In genomic region chr1:41917051-41917530, GRCh38 we compare ENCODE assay signal across 8 cellular contexts. TPM values are rescaled to one million over a fixed set of nuclear protein-coding genes. Genes with fewer than 3 reads are reported as not detected.
DNase-seq lines count a peak whose midpoint lies in the region; ATAC-seq, FAIRE-seq and TF ChIP-seq lines count a peak whose summit lies in the region.

No MANE protein-coding gene starts in this region.

- H3K4me1 Mint-ChIP-seq in progenitor cell of endocrine pancreas (ENCODE audit: low read depth), result peaks cover 22% of the 10 kb centered on the region

- peak; percentile 77 for FAIRE-seq in GM12891 (lab: Jason Lieb, UNC)

- H3K4me3 ChIP-seq in Panc1 (ENCODE audit: low read depth in 2 of 2, low read length in 2 of 2) (peak overlapping the region; percentile 55 to 70), fibroblast of lung (replicated peaks in 1 of 4; ENCODE audit: control extremely low read depth in 1 of 4, insufficient read depth in 1 of 4, low read depth in 3 of 4, low read length in 4 of 4) (peak overlapping the region in 2 of 4 experiments; percentile 56 to 62)

- H4K20me1 ChIP-seq in fibroblast of lung (ENCODE audit: control insufficient read depth, extremely low read depth, insufficient read depth, low read length), result no peaks in the 10 kb centered on the region

- in situ Hi-C loops in Panc1 (cut with HindIII; ENCODE audit: low pct_unique_long_range_greater_than_20kb, low sequenced_read_pairs), result no loop called here

- H3K4me1 ChIP-seq in Panc1 (ENCODE audit: control insufficient read depth, insufficient read depth, low read length) (peaks cover 15% of the 10 kb centered on the region), fibroblast of lung (ENCODE audit: control insufficient read depth, extremely low read depth, insufficient read depth, low read length) (peaks cover 6% of the 10 kb centered on the region)

- no peaks in the 10 kb centered on the region for H3K9me3 Mint-ChIP-seq in progenitor cell of endocrine pancreas (ENCODE audit: low read depth)

- H3K36me3 ChIP-seq in Panc1 (ENCODE audit: control insufficient read depth, insufficient read depth, low read length) (no peaks in the 10 kb centered on the region), fibroblast of lung (ENCODE audit: control insufficient read depth, insufficient read depth, low read length) (no peaks in the 10 kb centered on the region)

- H3K9ac ChIP-seq in fibroblast of lung (ENCODE audit: insufficient read depth, low read length), result no peak overlapping the region

- intact Hi-C loops in Panc1 (cut with micrococcal nuclease; ENCODE audit: unreplicated experiment), result no loop called here

- DNase-seq in GM12891 (ENCODE audit: insufficient read length, low spot score) (no peak), Panc1 (ENCODE audit: low read depth, low spot score) (no peak), fibroblast of lung (ENCODE audit: low read depth in 2 of 2) (no peak), progenitor cell of endocrine pancreas (ENCODE audit: low spot score, unreplicated experiment) (no peak), A172 (ENCODE audit: low spot score) (no peak)
- no peak for DNase-seq in activated effector memory CD4-positive, alpha-beta T cell treated with anti-CD3 and anti-CD28 coated beads, Interleukin-2, amount 50 U/mL, for 16 hours

- TF ChIP-seq CTCF in Panc1 (IDR thresholded peaks at IDR 0.05) (no peak), fibroblast of lung (conservative IDR thresholded peaks at IDR 0.05 in 1 of 2, IDR thresholded peaks at IDR 0.05 in 1 of 2; ENCODE audit: low read depth in 1 of 2, low read length in 2 of 2) (no peak), progenitor cell of endocrine pancreas (IDR thresholded peaks at IDR 0.05; ENCODE audit: unreplicated experiment) (no peak)

- no peak overlapping the region for H2AFZ ChIP-seq in fibroblast of lung (ENCODE audit: low read length)

- H3K27me3 ChIP-seq in Panc1 (ENCODE audit: control insufficient read depth, insufficient read depth, low read length) (0 out of 2 replicates have a peak, but pooled peaks cover 4% of the 10 kb centered on the region), fibroblast of lung (ENCODE audit: control insufficient read depth, insufficient read depth, low read length) (no peaks in the 10 kb centered on the region)

- H3K4me3 Mint-ChIP-seq in progenitor cell of endocrine pancreas (ENCODE audit: low read depth), result peak overlapping the region; percentile 74

- no peak overlapping the region for H3K27ac Mint-ChIP-seq in progenitor cell of endocrine pancreas

- H3K9me3 ChIP-seq in Panc1 (ENCODE audit: control insufficient read depth, insufficient read depth, low read depth, low read length) (no peaks in the 10 kb centered on the region), fibroblast of lung (ENCODE audit: control insufficient read depth, insufficient read depth, low read depth, low read length) (no peaks in the 10 kb centered on the region)

- TF ChIP-seq POLR2A in GM12891 (IDR thresholded peaks at IDR 0.05; ENCODE audit: low read depth, low read length), result no peak

- H3K27ac ChIP-seq in Panc1 (ENCODE audit: low read length) (peak overlapping the region; percentile 58), fibroblast of lung (ENCODE audit: insufficient read depth, low read length) (no peak overlapping the region)

- H3K79me2 ChIP-seq in fibroblast of lung (ENCODE audit: control insufficient read depth, insufficient read depth, low read length), result no peaks in the 10 kb centered on the region

- POLR2A ChIA-PET in Panc1 (lab: Charles Lee), result no interaction called here

- peak overlapping the region; percentile 92 for H3K4me2 ChIP-seq in fibroblast of lung (ENCODE audit: extremely low read depth, insufficient read depth, low read length)

- BruUV-seq in Panc1 (replicated peaks; lab: Mats Ljungman, UMichigan), result no TSS peak

- ATAC-seq in Panc1 (no peak), HG03457 (IDR thresholded peaks at IDR 0.05; ENCODE audit: unreplicated experiment) (no peak), HG02798 (IDR thresholded peaks at IDR 0.05; ENCODE audit: poor library complexity, unreplicated experiment) (no peak)

- peaks cover 71% of the 10 kb centered on the region for H3K27me3 Mint-ChIP-seq in progenitor cell of endocrine pancreas

- no peaks in the 10 kb centered on the region for H3K36me3 Mint-ChIP-seq in progenitor cell of endocrine pancreas (ENCODE audit: insufficient read depth)

- CTCF ChIA-PET in Panc1 (lab: Charles Lee), result no interaction called here

TF ChIP-seq in GM12891, 5 proteins besides CTCF, POLR2A, EP300 and RAD21:
- TF ChIP-seq TAF1 (IDR thresholded peaks at IDR 0.05; ENCODE audit: low read depth, low read length), result no peak
- no peak for TF ChIP-seq POU2F2 (IDR thresholded peaks at IDR 0.05; ENCODE audit: low read depth, low read length)
- TF ChIP-seq POLR2AphosphoS5 (IDR thresholded peaks at IDR 0.05; ENCODE audit: low read depth, low read length), result no peak

RNA-seq across cellular contexts. Expression of gene HIVEP3, which starts 1.6 kb away (rescaled TPM):
- polyA plus RNA-seq in GM12891 (2012; ENCODE audit: low read depth, missing spikeins), result 6.9 TPM
- total RNA-seq in Panc1 (2021; ENCODE audit: unreplicated experiment) (6.0 TPM), fibroblast of lung (0.51 and 0.83 TPM in 2 replicates), progenitor cell of endocrine pancreas (1.1 and 1.6 TPM in 2 replicates)
- 10.1 TPM for polyA plus RNA-seq in Panc1 (2012; ENCODE audit: insufficient read length)
- 2.1 and 3.2 TPM in 2 replicates for polyA plus RNA-seq in fibroblast of lung
- polyA plus RNA-seq in fibroblast of lung (2012), result 1.1 and 2.9 TPM in 2 replicates
- 3.1 and 5.3 TPM in 2 replicates for polyA minus RNA-seq in fibroblast of lung (ENCODE audit: low replicate concordance)
- total RNA-seq in A172 (2014; rRNA removed; shearing (Covaris generic)), result 5.1 and 7.9 TPM in 2 replicates
